Comparison of ENCODE assay signal across 25 cellular contexts in the genomic region with DNA sequence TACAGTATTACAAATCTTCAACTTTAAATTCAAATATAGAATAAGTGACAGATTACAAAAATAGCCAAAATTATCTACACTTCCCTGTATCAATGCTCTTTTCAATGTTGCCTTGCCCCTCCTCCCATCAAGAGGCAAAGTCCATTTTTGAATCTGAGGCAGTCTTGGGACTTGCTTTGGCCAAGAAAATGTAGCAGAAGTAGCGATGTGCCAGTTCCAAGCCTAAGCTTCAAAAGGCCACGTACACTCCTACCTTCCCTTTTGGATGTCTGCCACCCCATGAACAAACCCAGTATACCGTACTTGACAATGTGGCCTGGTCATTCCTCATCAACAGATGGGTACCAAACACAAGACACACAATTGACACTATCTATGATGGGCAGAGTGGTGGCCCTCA. TPM values are rescaled to one million over a fixed set of nuclear protein-coding genes. Genes with fewer than 3 reads are reported as not detected.
DNase-seq lines count a peak whose midpoint lies in the region; ATAC-seq and TF ChIP-seq lines count a peak whose summit lies in the region.
"Had no signal": no experiment of that assay in that cellular context is flagged by ENCODE, and none has a peak within 500 bp of the region (broad histone marks: within the 10 kb centered on the region; RNA-seq: fewer than 3 reads in every experiment).

No MANE protein-coding gene starts in this region.

- H3K4me1 ChIP-seq in body of pancreas (peaks cover 43% of the 10 kb centered on the region), lower lobe of right lung (peaks cover 12% of the 10 kb centered on the region), skeletal muscle satellite cell (ENCODE audit: control insufficient read depth, insufficient read depth, low read length) (peaks cover 27% of the 10 kb centered on the region)
- H3K4me1 ChIP-seq: SJCRH30 had no signal

- DNase-seq in CD14-positive monocyte (ENCODE audit: low spot score) = no peak
- DNase-seq in body of pancreas = peak; percentile 62 to 81 (median 74)
- no peak for DNase-seq in lower lobe of right lung
- no peak for DNase-seq in SHP77 treated with DMSO at 0.1 percent for 48 hours (lab: John Stamatoyannopoulos, UW)
- no peak for DNase-seq in SKM-1 treated with dmso at 0.1 percent for 144 hours (lab: John Stamatoyannopoulos, UW; ENCODE audit: unreplicated experiment)
- no peak for DNase-seq in activated naive CD4-positive, alpha-beta T cell (lab: John Stamatoyannopoulos, UW)
- DNase-seq: activated CD4-positive, alpha-beta memory T cell treated with anti-CD3 and anti-CD28 coated beads for 36 hours; activated CD4-positive, CD25-positive, alpha-beta regulatory T cell; activated CD8-positive, alpha-beta memory T cell treated with anti-CD3 and anti-CD28 coated beads, Interleukin-2, amount 50 U/mL, for 4 hours; activated naive CD4-positive, alpha-beta T cell treated with anti-CD3 and anti-CD28 coated beads, Interleukin-2, amount 10 ng/mL, durations not matched to agents 7 days and 5 days; amniotic stem cell; dermis blood vessel endothelial cell; DMS79; GF-D8; head of caudate nucleus; NCI-H1436 treated with DMSO at 0.1 percent for 48 hours; NCI-H748 treated with DMSO at 0.1 percent for 48 hours; SJCRH30; T-helper 1 cell; upper lobe of right lung had no signal

- H3K9me3 Mint-ChIP-seq in CD14-positive monocyte = no peaks in the 10 kb centered on the region
- H3K9me3 Mint-ChIP-seq: activated CD4-positive, alpha-beta memory T cell treated with anti-CD3 and anti-CD28 coated beads for 36 hours; activated naive CD4-positive, alpha-beta T cell treated with anti-CD3 and anti-CD28 coated beads, Interleukin-2, amount 10 ng/mL, durations not matched to agents 7 days and 5 days; activated T-helper 1 cell treated with anti-CD3 and anti-CD28 coated beads, Interleukin-12 subunit alpha, Interleukin-12 subunit beta, Interleukin-2, Interleukin-4 antibody, amounts not matched to agents 30 ng/mL and 10 ng/mL and 1 ng/mL, durations not matched to agents 14 hours and 24 hours and 36 hours had no signal

- H3K4me3 ChIP-seq in body of pancreas = no peak overlapping the region
- H3K4me3 ChIP-seq in lower lobe of right lung = no peak overlapping the region
- H3K4me3 ChIP-seq in skeletal muscle satellite cell (ENCODE audit: low read length) = no peak overlapping the region
- H3K4me3 ChIP-seq: HAP-1, SJCRH30, upper lobe of right lung had no signal

- no peaks in the 10 kb centered on the region for H3K27me3 ChIP-seq in body of pancreas
- H3K27me3 ChIP-seq in lower lobe of right lung (ENCODE audit: low read depth) = no peaks in the 10 kb centered on the region
- H3K27me3 ChIP-seq in skeletal muscle satellite cell (ENCODE audit: control insufficient read depth, insufficient read depth, low read length) = no peaks in the 10 kb centered on the region
- H3K27me3 ChIP-seq: SJCRH30, upper lobe of right lung had no signal

- H3K36me3 Mint-ChIP-seq in CD14-positive monocyte = peaks cover 81 to 96% of the 10 kb centered on the region in 2 donors

- TF ChIP-seq POLR2A in body of pancreas (IDR thresholded peaks at IDR 0.05) = no peak

- peaks cover 0 to 2% (median 0%) of the 10 kb centered on the region in 3 donors for H3K27me3 Mint-ChIP-seq in CD14-positive monocyte (ENCODE audit: low read depth in 3 of 3)
- H3K27me3 Mint-ChIP-seq: activated CD4-positive, alpha-beta memory T cell treated with anti-CD3 and anti-CD28 coated beads for 36 hours; activated naive CD4-positive, alpha-beta T cell treated with anti-CD3 and anti-CD28 coated beads, Interleukin-2, amount 10 ng/mL, durations not matched to agents 7 days and 5 days had no signal

- WGBS in body of pancreas, 2 donors = 32 to 33% methylated on average over 3 of the region's 3 CpGs

- ATAC-seq in body of pancreas = peak; percentile 91
- no peak for ATAC-seq in lower lobe of right lung
- no peak for ATAC-seq in HG03354 (IDR thresholded peaks at IDR 0.05; ENCODE audit: poor library complexity, severe bottlenecking, unreplicated experiment)
- ATAC-seq: upper lobe of right lung had no signal

- no peaks in the 10 kb centered on the region for H3K9me3 ChIP-seq in body of pancreas
- no peaks in the 10 kb centered on the region for H3K9me3 ChIP-seq in lower lobe of right lung
- H3K9me3 ChIP-seq in skeletal muscle satellite cell (replicated peaks; ENCODE audit: low read length) = no peaks in the 10 kb centered on the region
- H3K9me3 ChIP-seq: HAP-1, SJCRH30, upper lobe of right lung had no signal

- H3K27ac Mint-ChIP-seq in CD14-positive monocyte = peak overlapping the region in 6 of 7 donors; percentile 1 to 84 (median 34)
- H3K27ac Mint-ChIP-seq: activated CD4-positive, alpha-beta memory T cell treated with anti-CD3 and anti-CD28 coated beads for 36 hours; activated naive CD4-positive, alpha-beta T cell treated with anti-CD3 and anti-CD28 coated beads, Interleukin-2, amount 10 ng/mL, durations not matched to agents 7 days and 5 days; activated T-helper 1 cell treated with anti-CD3 and anti-CD28 coated beads, Interleukin-12 subunit alpha, Interleukin-12 subunit beta, Interleukin-2, Interleukin-4 antibody, amounts not matched to agents 30 ng/mL and 10 ng/mL and 1 ng/mL, durations not matched to agents 14 hours and 24 hours and 36 hours had no signal

- H3K4me2 ChIP-seq in skeletal muscle satellite cell (ENCODE audit: low read length) = no peak overlapping the region

- H3K27ac ChIP-seq in body of pancreas = peak overlapping the region in 2 of 4 donors; percentile 54 to 57
- peak overlapping the region; percentile 13 for H3K27ac ChIP-seq in lower lobe of right lung
- H3K27ac ChIP-seq: C4-2B, SJCRH30, upper lobe of right lung had no signal

- H3K36me3 ChIP-seq in body of pancreas (replicated peaks in 1 of 2; ENCODE audit: insufficient read depth in 1 of 2, low read depth in 2 of 2) (peaks cover 0 to 31% of the 10 kb centered on the region in 2 donors), lower lobe of right lung (peaks cover 89% of the 10 kb centered on the region), skeletal muscle satellite cell (ENCODE audit: insufficient read depth, low read length) (peaks cover 96% of the 10 kb centered on the region)

- peaks cover 14% of the 10 kb centered on the region for H3K4me1 Mint-ChIP-seq in CD14-positive monocyte
- H3K4me1 Mint-ChIP-seq: activated naive CD4-positive, alpha-beta T cell treated with anti-CD3 and anti-CD28 coated beads, Interleukin-2, amount 10 ng/mL, durations not matched to agents 7 days and 5 days had no signal

- intact Hi-C loops in CD14-positive monocyte (cut with micrococcal nuclease) (no loop called here), body of pancreas (cut with DNase I) (no loop called here), lower lobe of right lung (cut with DNase I) (no loop called here)

- TF ChIP-seq CTCF in CD14-positive monocyte (IDR thresholded peaks at IDR 0.05) = no peak
- no peak for TF ChIP-seq CTCF in body of pancreas (IDR thresholded peaks at IDR 0.05)
- TF ChIP-seq CTCF in lower lobe of right lung (IDR thresholded peaks at IDR 0.05) = no peak

- H3K9ac ChIP-seq in skeletal muscle satellite cell (ENCODE audit: low read depth, low read length) = peak overlapping the region; percentile 39

- no peak overlapping the region for H3K4me3 Mint-ChIP-seq in CD14-positive monocyte
- H3K4me3 Mint-ChIP-seq: activated CD4-positive, alpha-beta memory T cell treated with anti-CD3 and anti-CD28 coated beads for 36 hours; activated naive CD4-positive, alpha-beta T cell treated with anti-CD3 and anti-CD28 coated beads, Interleukin-2, amount 10 ng/mL, durations not matched to agents 7 days and 5 days; activated T-helper 1 cell treated with anti-CD3 and anti-CD28 coated beads, Interleukin-12 subunit alpha, Interleukin-12 subunit beta, Interleukin-2, Interleukin-4 antibody, amounts not matched to agents 30 ng/mL and 10 ng/mL and 1 ng/mL, durations not matched to agents 14 hours and 24 hours and 36 hours had no signal

RNA-seq across cellular contexts. Expression of a gene that starts 24.1 kb away (rescaled TPM):
- 10 to 100 TPM; 22.6 to 31.3 TPM for polyA plus RNA-seq in CD14-positive monocyte
- total RNA-seq in body of pancreas (10 to 100 TPM; 39.7 to 58.7 TPM), lower lobe of right lung (45.7 TPM)
- total RNA-seq in skeletal muscle satellite cell (2012; rRNA removed) = 76.6 and 81.7 TPM in 2 replicates

Comparison
In these comparisons a context has a peak if more than half of its experiments do, and no peak if none do; other contexts are left out.
1. DNase-seq: peak in body of pancreas (4 of 4); none in CD14-positive monocyte (single experiment), lower lobe of right lung (single experiment), SHP77 treated with DMSO at 0.1 percent for 48 hours (single experiment), SKM-1 treated with dmso at 0.1 percent for 144 hours (single experiment) and activated naive CD4-positive, alpha-beta T cell (0 of 4).